8 cellular contexts compared by ENCODE assay signal in genomic region chr6:105424177-105424783, GRCh38. TPM values are rescaled to one million over a fixed set of nuclear protein-coding genes. Genes with fewer than 3 reads are reported as not detected.
A peak's percentile ranks its signal among the peaks of the same experiment; 100 is the strongest.
DNase-seq lines count a peak whose midpoint lies in the region; ATAC-seq and FAIRE-seq lines count a peak whose summit lies in the region.

No MANE protein-coding gene starts in this region.

- H3K36me3 Mint-ChIP-seq in activated CD4-positive, alpha-beta T cell treated with anti-CD3 and anti-CD28 coated beads, Interleukin-2, amount 10 ng/mL, durations not matched to agents 24 days and 14 days (ENCODE audit: low read depth): no peaks in the 10 kb centered on the region
- H3K36me3 Mint-ChIP-seq in naive B cell: no peaks in the 10 kb centered on the region

- FAIRE-seq in G401.6 (lab: Jason Lieb, UNC): peak; percentile 36

- H3K4me1 Mint-ChIP-seq in activated CD4-positive, alpha-beta T cell treated with anti-CD3 and anti-CD28 coated beads, Interleukin-2, amount 10 ng/mL, durations not matched to agents 24 days and 14 days: peaks cover 2% of the 10 kb centered on the region
- H3K4me1 Mint-ChIP-seq in naive B cell: peaks cover 0 to 5% (median 3%) of the 10 kb centered on the region in 3 donors
- no peaks in the 10 kb centered on the region for H3K4me1 Mint-ChIP-seq in stimulated activated naive CD8-positive, alpha-beta T cell treated with anti-CD3 and anti-CD28 coated beads, Interleukin-15, amount 100 ng/mL, for 72 hours

- ATAC-seq in HG02678 (IDR thresholded peaks at IDR 0.05; ENCODE audit: unreplicated experiment) (peak; percentile 54), naive B cell (ENCODE audit: low read depth in 2 of 2) (peak; percentile 61 to 72)
- peak; percentile 83 for ATAC-seq in stimulated activated naive CD8-positive, alpha-beta T cell treated with anti-CD3 and anti-CD28 coated beads, Interleukin-15, amount 100 ng/mL, for 72 hours

- DNase-seq in NCI-H524 (lab: John Stamatoyannopoulos, UW) (peak; percentile 58 to 67), ecto neural progenitor cell (ENCODE audit: low spot score) (peak; percentile 67), naive B cell (peak; percentile 42), H4 (ENCODE audit: low spot score) (no peak)
- DNase-seq in activated CD4-positive, alpha-beta T cell treated with anti-CD3 and anti-CD28 coated beads, Interleukin-2, amount 10 ng/mL, durations not matched to agents 24 days and 14 days: peak; percentile 88
- peak; percentile 53 to 61 for DNase-seq in stimulated activated naive CD8-positive, alpha-beta T cell treated with anti-CD3 and anti-CD28 coated beads, Interleukin-15, amount 100 ng/mL, for 72 hours

- no peak overlapping the region for H3K27ac Mint-ChIP-seq in activated CD4-positive, alpha-beta T cell treated with anti-CD3 and anti-CD28 coated beads, Interleukin-2, amount 10 ng/mL, durations not matched to agents 24 days and 14 days
- H3K27ac Mint-ChIP-seq in naive B cell: peak overlapping the region in 1 of 6 donors; percentile 6
- H3K27ac Mint-ChIP-seq in stimulated activated naive CD8-positive, alpha-beta T cell treated with anti-CD3 and anti-CD28 coated beads, Interleukin-15, amount 100 ng/mL, for 72 hours: no peak overlapping the region

- peaks cover 3% of the 10 kb centered on the region for H3K9me3 Mint-ChIP-seq in activated CD4-positive, alpha-beta T cell treated with anti-CD3 and anti-CD28 coated beads, Interleukin-2, amount 10 ng/mL, durations not matched to agents 24 days and 14 days
- H3K9me3 Mint-ChIP-seq in naive B cell: peaks cover 0 to 7% (median 3%) of the 10 kb centered on the region in 7 donors
- no peaks in the 10 kb centered on the region for H3K9me3 Mint-ChIP-seq in stimulated activated naive CD8-positive, alpha-beta T cell treated with anti-CD3 and anti-CD28 coated beads, Interleukin-15, amount 100 ng/mL, for 72 hours

- intact Hi-C loops in activated CD4-positive, alpha-beta T cell treated with anti-CD3 and anti-CD28 coated beads, Interleukin-2, amount 10 ng/mL, durations not matched to agents 24 days and 14 days (cut with micrococcal nuclease): loop anchor here (1.0 kb wide), 1 partner anchor 337 kb away; no protein-coding TSS in a partner anchor

- H3K27me3 Mint-ChIP-seq in activated CD4-positive, alpha-beta T cell treated with anti-CD3 and anti-CD28 coated beads, Interleukin-2, amount 10 ng/mL, durations not matched to agents 24 days and 14 days: peaks cover 19% of the 10 kb centered on the region
- H3K27me3 Mint-ChIP-seq in naive B cell: peaks cover 0 to 12% (median 6%) of the 10 kb centered on the region in 3 donors
- H3K27me3 Mint-ChIP-seq in stimulated activated naive CD8-positive, alpha-beta T cell treated with anti-CD3 and anti-CD28 coated beads, Interleukin-15, amount 100 ng/mL, for 72 hours: no peaks in the 10 kb centered on the region

- H3K4me3 Mint-ChIP-seq in activated CD4-positive, alpha-beta T cell treated with anti-CD3 and anti-CD28 coated beads, Interleukin-2, amount 10 ng/mL, durations not matched to agents 24 days and 14 days: no peak overlapping the region
- no peak overlapping the region for H3K4me3 Mint-ChIP-seq in naive B cell
- no peak overlapping the region for H3K4me3 Mint-ChIP-seq in stimulated activated naive CD8-positive, alpha-beta T cell treated with anti-CD3 and anti-CD28 coated beads, Interleukin-15, amount 100 ng/mL, for 72 hours

RNA-seq across cellular contexts. Expression of gene PREP, which starts 21.4 kb away (rescaled TPM):
- total RNA-seq in activated CD4-positive, alpha-beta T cell treated with anti-CD3 and anti-CD28 coated beads, Interleukin-2, amount 10 ng/mL, durations not matched to agents 24 days and 14 days: 55.2 and 56.2 TPM in 2 replicates
- 10 to 100 TPM; 14.0 to 25.8 (median 22.8) TPM for polyA plus RNA-seq in naive B cell (ENCODE audit: low read depth in 6 of 6)
- total RNA-seq in H4 (2014; rRNA removed; shearing (Covaris generic)): 10.5 and 12.2 TPM in 2 replicates
